In genomic region chr12:65292241-65292640, GRCh38 we compare ENCODE assay signal across 35 cellular contexts.
"Had no signal": no experiment of that assay in that cellular context is flagged by ENCODE, and none has a peak within 500 bp of the region (broad histone marks: within the 10 kb centered on the region; RNA-seq: fewer than 3 reads in every experiment).

No MANE protein-coding gene starts in this region.

- H3K36me3 ChIP-seq: MG63 had no signal

- H3K9me3 ChIP-seq: MG63 had no signal

- DNase-seq: Karpas-422, Kasumi-1, MG63, MM.1S, MV-4-11, NCI-H1048, NCI-H1092, NCI-H1092 treated with DMSO at 0.1 percent for 48 hours, NCI-H1105, NCI-H1105 treated with DMSO at 0.1 percent for 48 hours, NCI-H1417, NCI-H1417 treated with DMSO at 0.1 percent for 48 hours, NCI-H1436, NCI-H1436 treated with DMSO at 0.1 percent for 48 hours, NCI-H146, NCI-H1694, NCI-H1694 treated with DMSO at 0.1 percent for 48 hours, NCI-H187, NCI-H187 treated with DMSO at 0.1 percent for 48 hours, NCI-H1930, NCI-H2029, NCI-H2029 treated with DMSO at 0.1 percent for 48 hours, NCI-H2081, NCI-H2081 treated with DMSO at 0.1 percent for 48 hours, NCI-H2107, NCI-H2171, NCI-H2171 treated with DMSO at 0.1 percent for 48 hours, NCI-H2227 treated with DMSO at 0.1 percent for 48 hours, NCI-H226, NCI-H345, NCI-H446, NCI-H446 treated with DMSO at 0.1 percent for 48 hours, NCI-H510A, NCI-H510A treated with DMSO at 0.1 percent for 48 hours, NCI-H524 had no signal

- H3K27me3 ChIP-seq: MG63 had no signal

- H3K4me3 ChIP-seq: MG63 had no signal
